In genomic region chr16:15897834-15898254, GRCh38 we compare ENCODE assay signal across 8 cellular contexts. TPM values are rescaled to one million over a fixed set of nuclear protein-coding genes. Genes with fewer than 3 reads are reported as not detected.
A peak's percentile ranks its signal among the peaks of the same experiment; 100 is the strongest.
DNase-seq lines count a peak whose midpoint lies in the region; ATAC-seq lines count a peak whose summit lies in the region.

No MANE protein-coding gene starts in this region.

- peak; percentile 67 for DNase-seq in activated CD8-positive, alpha-beta memory T cell treated with anti-CD3 and anti-CD28 coated beads, Interleukin-2, amount 50 U/mL, for 48 hours
- no peak for DNase-seq in activated CD8-positive, alpha-beta memory T cell treated with anti-CD3 and anti-CD28 coated beads for 24 hours
- DNase-seq in HT1080 (ENCODE audit: low read depth), result peak; percentile 56
- DNase-seq in activated naive CD8-positive, alpha-beta T cell treated with anti-CD3 and anti-CD28 coated beads, Interleukin-2, amount 50 U/mL, for 24 hours, result peak; percentile 36
- no peak for DNase-seq in DMS 273 (lab: John Stamatoyannopoulos, UW; ENCODE audit: unreplicated experiment)
- no peak for DNase-seq in cerebellar nuclear complex (lab: John Stamatoyannopoulos, UW)
- no peak for DNase-seq in globus pallidus (ENCODE audit: low spot score)

- no peaks in the 10 kb centered on the region for H3K27me3 Mint-ChIP-seq in activated naive CD8-positive, alpha-beta T cell treated with anti-CD3 and anti-CD28 coated beads, Interleukin-2, amount 50 U/mL, for 24 hours
- no peaks in the 10 kb centered on the region for H3K27me3 Mint-ChIP-seq in stimulated activated memory B cell treated with anti-CD40 and anti-IgM and Interleukin-4, amounts not matched to agents 10 μg/mL and 1 μg/mL and 100 μg/mL, for 72 hours

- H3K4me3 Mint-ChIP-seq in activated naive CD8-positive, alpha-beta T cell treated with anti-CD3 and anti-CD28 coated beads, Interleukin-2, amount 50 U/mL, for 24 hours, result peak overlapping the region; percentile 17
- peak overlapping the region; percentile 25 for H3K4me3 Mint-ChIP-seq in stimulated activated memory B cell treated with anti-CD40 and anti-IgM and Interleukin-4, amounts not matched to agents 10 μg/mL and 1 μg/mL and 100 μg/mL, for 72 hours

- peak; percentile 84 for ATAC-seq in activated naive CD8-positive, alpha-beta T cell treated with anti-CD3 and anti-CD28 coated beads, Interleukin-2, amount 50 U/mL, for 24 hours
- peak; percentile 60 for ATAC-seq in stimulated activated memory B cell treated with anti-CD40 and anti-IgM and Interleukin-4, amounts not matched to agents 10 μg/mL and 1 μg/mL and 100 μg/mL, for 72 hours

- H3K36me3 Mint-ChIP-seq in activated naive CD8-positive, alpha-beta T cell treated with anti-CD3 and anti-CD28 coated beads, Interleukin-2, amount 50 U/mL, for 24 hours (ENCODE audit: low read depth), result no peaks in the 10 kb centered on the region
- no peaks in the 10 kb centered on the region for H3K36me3 Mint-ChIP-seq in stimulated activated memory B cell treated with anti-CD40 and anti-IgM and Interleukin-4, amounts not matched to agents 10 μg/mL and 1 μg/mL and 100 μg/mL, for 72 hours

- peaks cover 26% of the 10 kb centered on the region for H3K4me1 Mint-ChIP-seq in activated naive CD8-positive, alpha-beta T cell treated with anti-CD3 and anti-CD28 coated beads, Interleukin-2, amount 50 U/mL, for 24 hours
- H3K4me1 Mint-ChIP-seq in stimulated activated memory B cell treated with anti-CD40 and anti-IgM and Interleukin-4, amounts not matched to agents 10 μg/mL and 1 μg/mL and 100 μg/mL, for 72 hours, result peaks cover 21% of the 10 kb centered on the region

- no peak overlapping the region for H3K27ac Mint-ChIP-seq in activated naive CD8-positive, alpha-beta T cell treated with anti-CD3 and anti-CD28 coated beads, Interleukin-2, amount 50 U/mL, for 24 hours
- H3K27ac Mint-ChIP-seq in stimulated activated memory B cell treated with anti-CD40 and anti-IgM and Interleukin-4, amounts not matched to agents 10 μg/mL and 1 μg/mL and 100 μg/mL, for 72 hours, result peak overlapping the region; percentile 76

- H3K9me3 Mint-ChIP-seq in activated naive CD8-positive, alpha-beta T cell treated with anti-CD3 and anti-CD28 coated beads, Interleukin-2, amount 50 U/mL, for 24 hours, result no peaks in the 10 kb centered on the region
- H3K9me3 Mint-ChIP-seq in stimulated activated memory B cell treated with anti-CD40 and anti-IgM and Interleukin-4, amounts not matched to agents 10 μg/mL and 1 μg/mL and 100 μg/mL, for 72 hours, result no peaks in the 10 kb centered on the region

RNA-seq across cellular contexts. Expression of gene CEP20, which starts 9.4 kb away (rescaled TPM):
- total RNA-seq in HT1080 (2014; rRNA removed; shearing (Covaris generic)), result 30.9 and 37.0 TPM in 2 replicates
- polyA plus RNA-seq in HT1080 (2015; cell fraction: cytosol; rRNA removed), result 48.6 and 54.8 TPM in 2 replicates
- 24.7 and 27.6 TPM in 2 replicates for polyA plus RNA-seq in HT1080 (2015; cell fraction: nucleus; rRNA removed)

RNA-seq across cellular contexts. Expression of gene MYH11, which starts 41.0 kb away (rescaled TPM):
- 0.03 TPM in 2 replicates for total RNA-seq in HT1080 (2014; rRNA removed; shearing (Covaris generic))
- polyA plus RNA-seq in HT1080 (2015; cell fraction: cytosol; rRNA removed), result 0.01 TPM in 1 of 2 replicates, not detected in the other
- polyA plus RNA-seq in HT1080 (2015; cell fraction: nucleus; rRNA removed), result not detected in 2 replicates

RNA-seq across cellular contexts. Expression of gene ABCC1, which starts 51.6 kb away (rescaled TPM):
- total RNA-seq in HT1080 (2014; rRNA removed; shearing (Covaris generic)), result 10.4 and 13.3 TPM in 2 replicates
- 16.6 and 20.7 TPM in 2 replicates for polyA plus RNA-seq in HT1080 (2015; cell fraction: cytosol; rRNA removed)
- polyA plus RNA-seq in HT1080 (2015; cell fraction: nucleus; rRNA removed), result 41.0 and 41.4 TPM in 2 replicates

Comparison
In these comparisons a context has a peak if more than half of its experiments do, and no peak if none do; other contexts are left out.
1. DNase-seq: peak in activated CD8-positive, alpha-beta memory T cell treated with anti-CD3 and anti-CD28 coated beads, Interleukin-2, amount 50 U/mL, for 48 hours (single experiment), HT1080 (single experiment) and activated naive CD8-positive, alpha-beta T cell treated with anti-CD3 and anti-CD28 coated beads, Interleukin-2, amount 50 U/mL, for 24 hours (single experiment); none in activated CD8-positive, alpha-beta memory T cell treated with anti-CD3 and anti-CD28 coated beads for 24 hours (single experiment), DMS 273 (single experiment), cerebellar nuclear complex (0 of 2) and globus pallidus (single experiment).